Comparison of ENCODE assay signal across 9 cellular contexts in the genomic region with DNA sequence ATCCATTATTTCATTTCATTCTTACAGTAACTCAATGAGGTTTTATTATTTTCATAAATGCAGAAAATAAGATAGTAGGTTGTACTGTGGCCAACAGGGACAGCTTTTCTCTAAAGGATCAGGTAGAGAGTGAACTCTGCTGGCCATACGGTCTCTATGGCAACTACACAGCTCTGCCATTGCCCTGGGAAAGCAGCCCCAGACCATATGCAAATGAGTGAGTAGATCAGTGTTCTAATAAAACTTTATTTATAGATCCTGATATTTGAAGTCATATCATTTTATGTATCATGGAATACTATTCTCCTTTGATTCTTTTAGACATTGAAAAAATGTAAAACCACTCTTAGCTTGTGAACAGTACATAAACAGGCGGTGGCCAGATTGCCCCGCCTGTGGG.
DNase-seq lines count a peak whose midpoint lies in the region; ATAC-seq and TF ChIP-seq lines count a peak whose summit lies in the region.
"Had no signal": no experiment of that assay in that cellular context is flagged by ENCODE, and none has a peak within 500 bp of the region (broad histone marks: within the 10 kb centered on the region; RNA-seq: fewer than 3 reads in every experiment).

No MANE protein-coding gene starts in this region.

- H3K4me3 ChIP-seq in esophagus squamous epithelium (peak overlapping the region in 3 of 4 donors; percentile 12 to 55 (median 24)), ovary (peak overlapping the region; percentile 23)

- no peaks in the 10 kb centered on the region for H3K27me3 ChIP-seq in esophagus squamous epithelium
- H3K27me3 ChIP-seq in ovary, result no peaks in the 10 kb centered on the region

- intact Hi-C loops in esophagus squamous epithelium (cut with DNase I), result no loop called here
- intact Hi-C loops in ovary (cut with DNase I), result no loop called here
- intact Hi-C loops in sciatic nerve (cut with DNase I), result no loop called here

- TF ChIP-seq CTCF in esophagus squamous epithelium (IDR thresholded peaks at IDR 0.05) (no peak), ovary (IDR thresholded peaks at IDR 0.05) (no peak)

- TF ChIP-seq POLR2A in esophagus squamous epithelium (IDR thresholded peaks at IDR 0.05) (no peak), ovary (IDR thresholded peaks at IDR 0.05) (no peak)

- no peak for ATAC-seq in sciatic nerve
- no peak for ATAC-seq in HG02642 (IDR thresholded peaks at IDR 0.05; ENCODE audit: poor library complexity, unreplicated experiment)

- H3K27ac ChIP-seq in esophagus squamous epithelium, result peak overlapping the region; percentile 54 to 88 (median 80)
- peak overlapping the region in 1 of 2 donors; percentile 68 for H3K27ac ChIP-seq in ovary

- WGBS in esophagus squamous epithelium, 2 donors, result 74 to 81% methylated on average over 3 of the region's 3 CpGs
- WGBS in ovary, 3 donors, result 59 to 73% (median 70%) methylated on average over 3 of the region's 3 CpGs

- TF ChIP-seq EP300 in ovary (IDR thresholded peaks at IDR 0.05), result no peak

- DNase-seq in ELR (ENCODE audit: low read depth) (peak; percentile 13), NCI-H446 treated with DMSO at 0.1 percent for 48 hours (lab: John Stamatoyannopoulos, UW) (peak; percentile 27), esophagus squamous epithelium (lab: John Stamatoyannopoulos, UW) (no peak), ovary (no peak), sciatic nerve (ENCODE audit: low spot score) (no peak), SKM-1 treated with dmso at 0.1 percent for 144 hours (lab: John Stamatoyannopoulos, UW; ENCODE audit: unreplicated experiment) (no peak)
- no peak for DNase-seq in activated CD4-positive, alpha-beta T cell treated with anti-CD3 and anti-CD28 coated beads, Interleukin-2, amount 50 U/mL, for 4 hours
- DNase-seq: central memory CD4-positive, alpha-beta T cell had no signal

- no peaks in the 10 kb centered on the region for H3K36me3 ChIP-seq in esophagus squamous epithelium
- H3K36me3 ChIP-seq in ovary, result no peaks in the 10 kb centered on the region

- no peaks in the 10 kb centered on the region for H3K9me3 ChIP-seq in esophagus squamous epithelium
- no peaks in the 10 kb centered on the region for H3K9me3 ChIP-seq in ovary

- H3K4me1 ChIP-seq in esophagus squamous epithelium (peaks cover 8 to 58% (median 17%) of the 10 kb centered on the region in 3 donors), ovary (ENCODE audit: insufficient read depth) (peaks cover 10% of the 10 kb centered on the region)

Comparison
In these comparisons a context has a peak if more than half of its experiments do, and no peak if none do; other contexts are left out.
1. DNase-seq: peak in ELR (single experiment) and NCI-H446 treated with DMSO at 0.1 percent for 48 hours (single experiment); none in esophagus squamous epithelium (single experiment), ovary (0 of 5), sciatic nerve (single experiment), SKM-1 treated with dmso at 0.1 percent for 144 hours (single experiment) and activated CD4-positive, alpha-beta T cell treated with anti-CD3 and anti-CD28 coated beads, Interleukin-2, amount 50 U/mL, for 4 hours (0 of 2).